8 cellular contexts compared by ENCODE assay signal in genomic region chrX:100768679-100769338, GRCh38. TPM values are rescaled to one million over a fixed set of nuclear protein-coding genes. Genes with fewer than 3 reads are reported as not detected.
DNase-seq lines count a peak whose midpoint lies in the region; ATAC-seq, FAIRE-seq and TF ChIP-seq lines count a peak whose summit lies in the region.

No MANE protein-coding gene starts in this region.

- H3K36me3 ChIP-seq in HepG2 (replicated peaks in 1 of 2; ENCODE audit: control insufficient read depth in 1 of 2, insufficient read depth in 2 of 2, low read length in 2 of 2) = no peaks in the 10 kb centered on the region

- peak; percentile 86 for TF ChIP-seq RAD21 in HepG2 (CRISPR knock-in tag; IDR thresholded peaks at IDR 0.05)

- no peaks in the 10 kb centered on the region for H3K4me1 ChIP-seq in HepG2 (ENCODE audit: insufficient read depth, low read length)

- TF ChIP-seq EP300 in HepG2 (IDR thresholded peaks at IDR 0.05; ENCODE audit: low read depth in 2 of 2, low read length in 2 of 2) = no peak
- no peak for TF ChIP-seq EP300 in HepG2 (CRISPR knock-in tag; IDR thresholded peaks at IDR 0.05; ENCODE audit: borderline replicate concordance)

- no peak overlapping the region for H3K27ac Mint-ChIP-seq in chondrocyte (ENCODE audit: unreplicated experiment)

- H3K27ac ChIP-seq in HepG2 (ENCODE audit: extremely low read length, insufficient read depth, low read length) = no peak overlapping the region

- TF ChIP-seq POLR2A in HepG2 (IDR thresholded peaks at IDR 0.05; ENCODE audit: insufficient read depth in 1 of 2, low read depth in 2 of 2, low read length in 2 of 2) = no peak

- no peaks in the 10 kb centered on the region for H3K4me1 Mint-ChIP-seq in chondrocyte (ENCODE audit: low read depth)

- ATAC-seq in HepG2 (no peak; the same call in 2 of the 3 replicates), HG03280 (IDR thresholded peaks at IDR 0.05; ENCODE audit: unreplicated experiment) (no peak)

- BruUV-seq in HepG2 (replicated peaks; lab: Mats Ljungman, UMichigan) = no TSS peak

- intact Hi-C loops in HepG2 (cut with micrococcal nuclease; ENCODE audit: unreplicated experiment) = loop anchor here (1.0 kb wide), 1 partner anchor 84 kb away; no protein-coding TSS in a partner anchor

- H3K4me3 ChIP-seq in HFF-Myc (replicated peaks; ENCODE audit: low read depth, low read length) = no peak overlapping the region
- no peak overlapping the region for H3K4me3 ChIP-seq in HepG2 (replicated peaks in 1 of 3; ENCODE audit: insufficient read depth in 1 of 3, low read depth in 2 of 3, low read length in 3 of 3)

- POLR2A ChIA-PET in HepG2 (lab: Yijun Ruan, JAX) = no interaction called here

- H3K9me3 Mint-ChIP-seq in chondrocyte (ENCODE audit: low read depth) = peaks cover 11% of the 10 kb centered on the region

- no peaks in the 10 kb centered on the region for H3K27me3 ChIP-seq in HepG2 (ENCODE audit: control insufficient read depth in 1 of 2, insufficient read depth in 2 of 2, low read length in 2 of 2)

- H3K4me2 ChIP-seq in HepG2 (ENCODE audit: low read depth, low read length) = no peak overlapping the region

- TF ChIP-seq CTCF in HFF-Myc (IDR thresholded peaks at IDR 0.05; ENCODE audit: low read depth, low read length, missing control alignments) = peak; percentile 96
- TF ChIP-seq CTCF in chondrocyte (IDR thresholded peaks at IDR 0.05) = peak; percentile 99
- TF ChIP-seq CTCF in HepG2 (CRISPR knock-in tag; IDR thresholded peaks at IDR 0.05) = peak; percentile 90

- no peak overlapping the region for H2AFZ ChIP-seq in HepG2 (ENCODE audit: low read length)

- peaks cover 24% of the 10 kb centered on the region for H3K27me3 Mint-ChIP-seq in chondrocyte (ENCODE audit: low read depth)

- H3K79me2 ChIP-seq in HepG2 (ENCODE audit: insufficient read depth, low read length) = no peaks in the 10 kb centered on the region

- H3K4me3 Mint-ChIP-seq in chondrocyte (ENCODE audit: unreplicated experiment) = no peak overlapping the region

- peak; percentile 77 for DNase-seq in DMS53 (lab: John Stamatoyannopoulos, UW)
- peak; percentile 29 for DNase-seq in HFF-Myc (ENCODE audit: extremely low read depth, low read depth)
- peak; percentile 94 for DNase-seq in NCI-H2227 treated with DMSO at 0.1 percent for 48 hours (lab: John Stamatoyannopoulos, UW)
- DNase-seq in activated CD4-positive, alpha-beta T cell treated with anti-CD3 and anti-CD28 coated beads for 24 hours (ENCODE audit: low read depth in 2 of 2) = peak; percentile 80 to 91
- no peak for DNase-seq in chondrocyte (ENCODE audit: low spot score)
- peak; percentile 49 for DNase-seq in HepG2 (ENCODE audit: low spot score)
- peak; percentile 71 for DNase-seq in stimulated activated CD8-positive, alpha-beta memory T cell treated with anti-CD3 and anti-CD28 coated beads, Interleukin-12 subunit alpha, Interleukin-12 subunit beta, amount 100 ng/mL, for 1 hour (ENCODE audit: low read depth)

- peak; percentile 88 for FAIRE-seq in HepG2 (lab: Jason Lieb, UNC)

- CTCF ChIA-PET in HepG2 (lab: Yijun Ruan, JAX; ENCODE audit: low intra/inter-chr PET ratio, low total read pairs) = interaction anchor here (1.2 to 4.1 kb wide), 6 partner anchors 83 to 256 kb away, joined by 3 to 139 read pairs (median 8); no protein-coding TSS in a partner anchor

- 18% methylated on average over 4 of the region's 7 CpGs for WGBS in HepG2 (ENCODE audit: low lambda C conversion rate)

- no peaks in the 10 kb centered on the region for H3K36me3 Mint-ChIP-seq in chondrocyte (ENCODE audit: low read depth)

- in situ Hi-C loops in HepG2 (cut with HindIII; ENCODE audit: extremely low pct_ligation_motif_present, low pct_unique_long_range_greater_than_20kb) = loop anchor here (5.0 kb wide), 1 partner anchor 82 kb away; no protein-coding TSS in a partner anchor

- H4K20me1 ChIP-seq in HepG2 (ENCODE audit: insufficient read depth, low read length) = no peaks in the 10 kb centered on the region

- no peak overlapping the region for H3K9ac ChIP-seq in HepG2 (ENCODE audit: insufficient read depth, low read depth, low read length)

- no peaks in the 10 kb centered on the region for H3K9me3 ChIP-seq in HepG2 (ENCODE audit: low read length)

TF ChIP-seq in HepG2, 621 proteins besides CTCF, POLR2A, EP300 and RAD21 (continues in another document):
- TF ChIP-seq ZNF121 (CRISPR knock-in tag; IDR thresholded peaks at IDR 0.05) (no peak), BATF2 (CRISPR knock-in tag; IDR thresholded peaks at IDR 0.05) (no peak), FOXO4 (CRISPR knock-in tag; conservative IDR thresholded peaks at IDR 0.05) (no peak), ZNF496 (CRISPR knock-in tag; IDR thresholded peaks at IDR 0.05; ENCODE audit: insufficient replicate concordance) (no peak)

RNA-seq across cellular contexts. Expression of gene SYTL4, which starts 36.9 kb away (rescaled TPM):
- total RNA-seq in chondrocyte = 5.3 to 10.8 TPM (median 5.9 TPM) in 3 replicates
- 0.67 and 0.73 TPM in 2 replicates for total RNA-seq in HepG2 (2016; rRNA removed; fragmentation: Illumina TruSeq; extraction: Trizol)
- 0.18 and 0.30 TPM in 2 replicates for total RNA-seq in HepG2 (2016; cell fraction: cytosol; rRNA removed; fragmentation: Illumina TruSeq; extraction: Trizol; ENCODE audit: low read depth)
- total RNA-seq in HepG2 (2016; cell fraction: insoluble cytoplasmic fraction; rRNA removed; fragmentation: Illumina TruSeq; extraction: Trizol) = 0.71 and 0.80 TPM in 2 replicates
- 0.28 and 0.31 TPM in 2 replicates for total RNA-seq in HepG2 (2016; cell fraction: membrane; rRNA removed; fragmentation: Illumina TruSeq; extraction: Trizol)
- total RNA-seq in HepG2 (2016; cell fraction: nucleus; rRNA removed; fragmentation: Illumina TruSeq; extraction: Trizol) = 0.66 and 0.71 TPM in 2 replicates
- 0.22 and 0.41 TPM in 2 replicates for polyA plus RNA-seq in HepG2 (2011; rRNA removed)
- 0.04 and 0.13 TPM in 2 replicates for polyA plus RNA-seq in HepG2 (2011; cell fraction: cytosol; rRNA removed)
- polyA plus RNA-seq in HepG2 (2011; cell fraction: nucleus; rRNA removed) = 0.61 and 0.64 TPM in 2 replicates
- 0.35 and 1.0 TPM in 2 replicates for polyA plus RNA-seq in HepG2 (2012)
- 0.06 TPM in 2 replicates for polyA plus RNA-seq in HepG2 (2016; cell fraction: cytosol; fragmentation: Illumina TruSeq; extraction: Trizol; ENCODE audit: low read depth)
- polyA plus RNA-seq in HepG2 (2016; cell fraction: insoluble cytoplasmic fraction; fragmentation: Illumina TruSeq; extraction: Trizol; ENCODE audit: low read depth) = 0.43 and 1.0 TPM in 2 replicates
- polyA plus RNA-seq in HepG2 (2016; cell fraction: membrane; fragmentation: Illumina TruSeq; extraction: Trizol; ENCODE audit: low read depth) = 0.11 TPM in 1 of 2 replicates, not detected in the other
- 1.3 and 1.4 TPM in 2 replicates for polyA plus RNA-seq in HepG2 (2016; cell fraction: nucleus; fragmentation: Illumina TruSeq; extraction: Trizol; ENCODE audit: insufficient read depth, low read depth)
- polyA minus RNA-seq in HepG2 (2011; rRNA and poly(A)+ RNA removed; ENCODE audit: low replicate concordance) = 0.18 and 10.0 TPM in 2 replicates
- not detected in 2 replicates for polyA minus RNA-seq in HepG2 (2011; cell fraction: cytosol; rRNA and poly(A)+ RNA removed)
- polyA minus RNA-seq in HepG2 (2011; cell fraction: nucleus; rRNA and poly(A)+ RNA removed) = 0.50 and 0.52 TPM in 2 replicates

RNA-seq across cellular contexts. Expression of gene CSTF2, which starts 51.4 kb away (rescaled TPM):
- total RNA-seq in chondrocyte = 11.5 to 13.5 TPM (median 11.8 TPM) in 3 replicates
- 26.7 and 37.1 TPM in 2 replicates for total RNA-seq in HepG2 (2016; rRNA removed; fragmentation: Illumina TruSeq; extraction: Trizol)
- total RNA-seq in HepG2 (2016; cell fraction: cytosol; rRNA removed; fragmentation: Illumina TruSeq; extraction: Trizol; ENCODE audit: low read depth) = 2.6 TPM in 2 replicates
- 28.4 and 38.8 TPM in 2 replicates for total RNA-seq in HepG2 (2016; cell fraction: insoluble cytoplasmic fraction; rRNA removed; fragmentation: Illumina TruSeq; extraction: Trizol)
- 4.4 and 7.8 TPM in 2 replicates for total RNA-seq in HepG2 (2016; cell fraction: membrane; rRNA removed; fragmentation: Illumina TruSeq; extraction: Trizol)
- 15.9 and 17.5 TPM in 2 replicates for total RNA-seq in HepG2 (2016; cell fraction: nucleus; rRNA removed; fragmentation: Illumina TruSeq; extraction: Trizol)
- 17.5 and 19.7 TPM in 2 replicates for polyA plus RNA-seq in HepG2 (2011; rRNA removed)
- 16.1 and 18.3 TPM in 2 replicates for polyA plus RNA-seq in HepG2 (2011; cell fraction: cytosol; rRNA removed)
- polyA plus RNA-seq in HepG2 (2011; cell fraction: nucleus; rRNA removed) = 22.1 and 24.2 TPM in 2 replicates
- 13.3 and 15.0 TPM in 2 replicates for polyA plus RNA-seq in HepG2 (2012)
- polyA plus RNA-seq in HepG2 (2016; cell fraction: cytosol; fragmentation: Illumina TruSeq; extraction: Trizol; ENCODE audit: low read depth) = 1.8 and 2.3 TPM in 2 replicates
- 36.3 and 37.4 TPM in 2 replicates for polyA plus RNA-seq in HepG2 (2016; cell fraction: insoluble cytoplasmic fraction; fragmentation: Illumina TruSeq; extraction: Trizol; ENCODE audit: low read depth)
- polyA plus RNA-seq in HepG2 (2016; cell fraction: membrane; fragmentation: Illumina TruSeq; extraction: Trizol; ENCODE audit: low read depth) = 3.6 and 3.7 TPM in 2 replicates
- 18.3 and 22.2 TPM in 2 replicates for polyA plus RNA-seq in HepG2 (2016; cell fraction: nucleus; fragmentation: Illumina TruSeq; extraction: Trizol; ENCODE audit: insufficient read depth, low read depth)
- polyA minus RNA-seq in HepG2 (2011; rRNA and poly(A)+ RNA removed; ENCODE audit: low replicate concordance) = 17.2 and 69.4 TPM in 2 replicates
- 7.8 and 9.5 TPM in 2 replicates for polyA minus RNA-seq in HepG2 (2011; cell fraction: cytosol; rRNA and poly(A)+ RNA removed)
- polyA minus RNA-seq in HepG2 (2011; cell fraction: nucleus; rRNA and poly(A)+ RNA removed) = 12.4 and 13.7 TPM in 2 replicates
